8 cellular contexts compared by ENCODE assay signal in the genomic region with DNA sequence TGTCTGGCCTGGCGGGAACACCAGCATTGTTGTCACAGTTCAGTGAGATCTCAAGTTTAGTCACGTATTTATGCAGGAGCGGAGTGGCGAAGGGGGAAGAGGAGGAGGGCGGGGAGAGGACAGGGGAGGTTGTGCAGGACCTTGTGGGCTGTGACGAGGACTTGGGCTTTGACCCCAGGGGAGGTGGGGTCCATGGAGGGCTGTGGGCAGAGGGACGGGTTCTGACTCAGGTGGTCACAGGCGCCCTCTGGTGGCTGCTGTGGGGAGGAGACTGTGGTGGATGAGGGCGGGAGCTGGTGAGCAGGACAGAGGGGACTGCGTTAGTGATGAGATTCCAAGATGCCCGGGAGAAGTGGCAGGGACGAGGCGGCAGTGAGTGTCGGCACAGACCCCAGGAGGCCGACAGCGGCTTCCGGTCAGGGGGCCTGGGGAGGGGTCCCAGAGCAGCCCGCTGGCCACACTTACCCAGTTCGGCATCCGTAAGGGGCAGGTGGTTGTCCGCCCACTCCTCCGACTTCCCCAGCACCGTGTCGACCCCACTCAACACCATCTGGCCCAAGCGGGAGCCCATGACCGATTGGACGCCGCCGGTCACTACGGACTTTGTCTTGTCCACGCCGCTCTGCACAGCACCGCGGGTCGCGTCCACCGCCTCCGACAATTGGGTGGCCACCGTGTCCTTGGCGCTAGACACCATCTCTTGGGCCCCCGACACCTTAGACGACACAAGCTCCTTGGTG. TPM values are rescaled to one million over a fixed set of nuclear protein-coding genes. Genes with fewer than 3 reads are reported as not detected.
A peak's percentile ranks its signal among the peaks of the same experiment; 100 is the strongest.
DNase-seq lines count a peak whose midpoint lies in the region; ATAC-seq and TF ChIP-seq lines count a peak whose summit lies in the region.

No MANE protein-coding gene starts in this region.

- DNase-seq in GM12864 (ENCODE audit: low read depth) (no peak), NCI-H1092 (lab: John Stamatoyannopoulos, UW) (peak; percentile 47), left colon (peak in 1 of 2 donors; percentile 75)
- peak; percentile 61 for DNase-seq in activated CD4-positive, CD25-positive, alpha-beta regulatory T cell treated with anti-CD3 and anti-CD28 coated beads, Interleukin-2, amount 50 U/mL, for 16 hours (ENCODE audit: low read depth, low spot score)
- peak; percentile 60 to 67 for DNase-seq in central memory CD8-positive, alpha-beta T cell (ENCODE audit: low spot score in 2 of 2)
- DNase-seq in stimulated activated CD4-positive, alpha-beta T cell treated with anti-CD3 and anti-CD28 coated beads, Interleukin-4, amount 100 ng/mL, for 48 hours (ENCODE audit: low read depth in 2 of 2), result peak; percentile 70 to 72

- no peaks in the 10 kb centered on the region for H3K4me1 Mint-ChIP-seq in central memory CD8-positive, alpha-beta T cell

- peak; percentile 82 for ATAC-seq in central memory CD8-positive, alpha-beta T cell (replicated peaks; ENCODE audit: extremely low read depth, poor library complexity, severe bottlenecking)
- ATAC-seq in left colon, result peak; percentile 75
- ATAC-seq in GM19397 (IDR thresholded peaks at IDR 0.05; ENCODE audit: unreplicated experiment), result no peak
- no peak for ATAC-seq in GM21381 (IDR thresholded peaks at IDR 0.05; ENCODE audit: unreplicated experiment)

- no peaks in the 10 kb centered on the region for H3K9me3 Mint-ChIP-seq in central memory CD8-positive, alpha-beta T cell

- no peak overlapping the region for H3K27ac Mint-ChIP-seq in central memory CD8-positive, alpha-beta T cell (ENCODE audit: low read depth)

- intact Hi-C loops in left colon (cut with DNase I, micrococcal nuclease), result loop anchor here in 1 of 2 donors (5.0 kb wide), 1 partner anchor 44 kb away; no protein-coding TSS in a partner anchor

- H3K27me3 Mint-ChIP-seq in central memory CD8-positive, alpha-beta T cell, result no peaks in the 10 kb centered on the region

- peaks cover 26% of the 10 kb centered on the region for H3K36me3 Mint-ChIP-seq in central memory CD8-positive, alpha-beta T cell (ENCODE audit: insufficient read depth)

- TF ChIP-seq CTCF in GM12864 (IDR thresholded peaks at IDR 0.05; ENCODE audit: low read depth, low read length, missing control alignments), result peak; percentile 94

- H3K4me3 ChIP-seq in GM12864 (ENCODE audit: low read depth, low read length), result no peak overlapping the region

- H3K4me3 Mint-ChIP-seq in central memory CD8-positive, alpha-beta T cell, result no peak overlapping the region

RNA-seq across cellular contexts. Expression of a gene that starts 15.7 kb away (rescaled TPM):
- total RNA-seq in left colon, result 100 to 1,000 TPM; 121 to 152 TPM

RNA-seq across cellular contexts. Expression of a gene that starts 20.2 kb away (rescaled TPM):
- total RNA-seq in left colon, result 10 to 100 TPM; 22.4 to 40.5 TPM

RNA-seq across cellular contexts. Expression of a gene that starts 51.0 kb away (rescaled TPM):
- under 1 TPM; 0.21 to 0.42 TPM for total RNA-seq in left colon

RNA-seq across cellular contexts. Expression of a gene that starts 57.6 kb away (rescaled TPM):
- 10 to 100 TPM in 1 of 2 donors, 1 to 10 TPM in 1; 4.2 to 10.0 TPM for total RNA-seq in left colon

Comparison
In these comparisons a context has a peak if more than half of its experiments do, and no peak if none do; other contexts are left out.
1. ATAC-seq: peak in central memory CD8-positive, alpha-beta T cell (single experiment) and left colon (single experiment); none in GM19397 (single experiment) and GM21381 (single experiment).